In the genomic region with DNA sequence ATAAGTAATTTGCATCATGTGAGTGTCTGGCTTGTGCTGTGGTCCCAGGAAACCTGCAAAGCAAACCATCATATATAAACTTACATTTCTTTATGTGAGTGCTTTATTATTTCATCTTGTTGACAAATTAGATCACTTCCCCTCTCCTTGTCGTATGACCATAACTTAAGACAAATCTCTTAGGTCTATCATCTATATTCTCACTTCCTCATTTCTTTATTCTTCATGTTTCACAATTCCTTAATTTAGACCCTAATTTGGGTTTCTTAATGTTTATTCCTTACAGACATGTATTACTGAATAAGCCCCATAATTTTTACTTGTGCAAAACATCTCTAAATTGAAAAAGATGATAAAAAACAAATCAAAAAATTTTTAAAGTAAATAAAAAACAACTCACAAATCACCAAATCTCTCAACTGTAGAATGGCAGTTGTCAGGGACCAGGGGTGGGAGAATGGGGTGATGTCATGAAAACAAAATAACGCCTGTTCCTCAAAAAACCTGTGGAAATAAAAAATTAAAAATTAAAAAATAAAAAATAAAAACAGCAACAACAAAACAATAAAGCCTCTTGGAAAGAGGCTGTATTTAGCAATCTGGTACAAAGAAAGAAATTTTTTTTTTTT, we compare ENCODE assay signal across 11 cellular contexts.
DNase-seq lines count a peak whose midpoint lies in the region; ATAC-seq and TF ChIP-seq lines count a peak whose summit lies in the region.
"Had no signal": no experiment of that assay in that cellular context is flagged by ENCODE, and none has a peak within 500 bp of the region (broad histone marks: within the 10 kb centered on the region; RNA-seq: fewer than 3 reads in every experiment).

No MANE protein-coding gene starts in this region.

- ATAC-seq in GM21390 (IDR thresholded peaks at IDR 0.05; ENCODE audit: unreplicated experiment) (peak; percentile 34), HG03139 (IDR thresholded peaks at IDR 0.05; ENCODE audit: unreplicated experiment) (peak; percentile 46), GM18520 (IDR thresholded peaks at IDR 0.05; ENCODE audit: unreplicated experiment) (no peak)
- ATAC-seq: right cardiac atrium had no signal

- in situ Hi-C loops in GM13976 (cut with MboI; ENCODE audit: low sequenced_read_pairs, unreplicated experiment) = no loop called here

- CTCF ChIA-PET in HEK293T (lab: Yijun Ruan, JAX) = no interaction called here

- DNase-seq in GM13976 (ENCODE audit: low spot score) (peak; percentile 32), SKM-1 (lab: John Stamatoyannopoulos, UW; ENCODE audit: unreplicated experiment) (peak; percentile 33), AG20443 (ENCODE audit: low spot score) (no peak), HEK293T (ENCODE audit: extremely low spot score) (no peak)
- no peak for DNase-seq in activated CD8-positive, alpha-beta memory T cell treated with anti-CD3 and anti-CD28 coated beads for 24 hours
- DNase-seq: activated CD4-positive, alpha-beta T cell treated with anti-CD3 and anti-CD28 coated beads for 1 hour; NCI-H1436 treated with DMSO at 0.1 percent for 48 hours; right cardiac atrium had no signal

- no peak for TF ChIP-seq CTCF in GM13976 (IDR thresholded peaks at IDR 0.05; ENCODE audit: borderline replicate concordance, control extremely low read depth, extremely low read depth, insufficient read depth, missing control alignments)

- POLR2A ChIA-PET in HEK293T (lab: Yijun Ruan, JAX) = no interaction called here

TF ChIP-seq in HEK293T, 16 proteins besides CTCF, POLR2A, EP300 and RAD21:
- TF ChIP-seq FOXK2 (IDR thresholded peaks at IDR 0.05) (no peak), HDGF (IDR thresholded peaks at IDR 0.05; ENCODE audit: borderline replicate concordance) (no peak), LEF1 (IDR thresholded peaks at IDR 0.05; ENCODE audit: borderline replicate concordance) (no peak), SP1 (IDR thresholded peaks at IDR 0.05) (no peak), FOXA1 (IDR thresholded peaks at IDR 0.05) (no peak), PKNOX1 (IDR thresholded peaks at IDR 0.05) (no peak), FOXM1 (IDR thresholded peaks at IDR 0.05; ENCODE audit: borderline replicate concordance) (no peak), TARDBP (IDR thresholded peaks at IDR 0.05) (no peak), ELF4 (IDR thresholded peaks at IDR 0.05) (no peak), NFRKB (IDR thresholded peaks at IDR 0.05) (no peak)

Comparison
In these comparisons a context has a peak if more than half of its experiments do, and no peak if none do; other contexts are left out.
1. DNase-seq: peak in GM13976 (single experiment) and SKM-1 (single experiment); none in activated CD8-positive, alpha-beta memory T cell treated with anti-CD3 and anti-CD28 coated beads for 24 hours (single experiment), AG20443 (single experiment) and HEK293T (single experiment).